13 cellular contexts compared by ENCODE assay signal in the genomic region with DNA sequence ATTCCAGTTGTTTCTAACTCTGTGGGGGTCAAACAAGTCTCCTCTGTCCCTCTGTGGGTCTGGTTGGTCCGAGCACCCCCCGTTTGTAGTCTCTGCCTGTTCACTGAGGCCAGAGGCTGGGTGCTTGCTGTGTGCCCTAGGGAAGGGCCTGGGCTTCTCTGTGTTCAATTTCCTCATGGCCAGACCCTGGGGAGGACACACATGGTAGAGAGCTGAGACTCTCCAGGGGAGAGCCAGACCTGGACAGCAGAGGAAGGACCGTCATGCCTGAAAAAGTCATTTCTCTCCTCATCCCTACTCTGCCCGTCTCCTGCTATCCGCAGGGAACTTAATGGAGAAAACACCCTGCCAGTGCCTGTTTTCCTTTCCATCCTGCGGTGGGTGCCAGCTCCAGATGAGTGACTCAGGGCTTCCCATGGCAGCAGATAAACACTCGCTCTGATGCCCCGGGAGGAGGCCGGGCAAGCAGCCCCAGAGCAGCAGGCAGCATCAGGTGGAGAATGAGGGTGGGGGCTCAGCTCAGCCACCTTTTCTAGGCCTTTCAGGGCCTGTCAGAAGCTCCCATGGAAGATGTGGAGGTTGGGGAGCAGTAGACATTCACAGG. TPM values are rescaled to one million over a fixed set of nuclear protein-coding genes. Genes with fewer than 3 reads are reported as not detected.
DNase-seq lines count a peak whose midpoint lies in the region; ATAC-seq and TF ChIP-seq lines count a peak whose summit lies in the region.
"Had no signal": no experiment of that assay in that cellular context is flagged by ENCODE, and none has a peak within 500 bp of the region (broad histone marks: within the 10 kb centered on the region; RNA-seq: fewer than 3 reads in every experiment).

No MANE protein-coding gene starts in this region.

- peak; percentile 85 for DNase-seq in Daoy (ENCODE audit: low read depth)
- peak in 1 of 2 experiments; percentile 65 for DNase-seq in PC-9
- DNase-seq in esophagus muscularis mucosa (ENCODE audit: extremely low spot score), result no peak
- peak in 1 of 2 donors; percentile 25 for DNase-seq in trophoblast cell
- DNase-seq in SKM-1 treated with dmso at 0.1 percent for 144 hours (lab: John Stamatoyannopoulos, UW; ENCODE audit: unreplicated experiment), result no peak
- no peak for DNase-seq in amygdala (lab: John Stamatoyannopoulos, UW)
- no peak for DNase-seq in Ammon's horn (ENCODE audit: low spot score)
- DNase-seq: activated CD4-positive, CD25-positive, alpha-beta regulatory T cell treated with anti-CD3 and anti-CD28 coated beads, Interleukin-2, amount 50 U/mL, for 72 hours; activated naive CD4-positive, alpha-beta T cell treated with anti-CD3 and anti-CD28 coated beads, Interleukin-2, amount 10 ng/mL, durations not matched to agents 7 days and 5 days; NCI-H1092 treated with DMSO at 0.1 percent for 48 hours; stimulated activated CD4-positive, alpha-beta T cell treated with anti-CD3 and anti-CD28 coated beads, Interleukin-2, amount 100 ng/mL, for 48 hours had no signal

- ATAC-seq in GM21786 (IDR thresholded peaks at IDR 0.05; ENCODE audit: unreplicated experiment), result no peak

- peak overlapping the region; percentile 97 for H3K14ac ChIP-seq in trophoblast cell (ENCODE audit: low read length)

- no peak overlapping the region for H4K12ac ChIP-seq in trophoblast cell (ENCODE audit: low read depth, low read length)

- peaks cover 57% of the 10 kb centered on the region for H3K4me1 ChIP-seq in PC-9 (replicated peaks; ENCODE audit: insufficient read depth)
- peaks cover 24 to 42% (median 37%) of the 10 kb centered on the region in 4 donors for H3K4me1 ChIP-seq in esophagus muscularis mucosa
- peaks cover 51 to 54% of the 10 kb centered on the region in 2 experiments for H3K4me1 ChIP-seq in trophoblast cell (ENCODE audit: control insufficient read depth in 1 of 2, insufficient read depth in 2 of 2, low read length in 2 of 2)

- H3K4me2 ChIP-seq in PC-9, result peak overlapping the region; percentile 4; the same call in 1 of the 2 replicates
- no peak overlapping the region for H3K4me2 ChIP-seq in trophoblast cell (ENCODE audit: low read length)

- peak overlapping the region; percentile 85 for H4K91ac ChIP-seq in trophoblast cell (ENCODE audit: low read depth, low read length)

- peaks cover 46% of the 10 kb centered on the region for H3F3A ChIP-seq in PC-9 (ENCODE audit: insufficient read depth, low read depth)

- WGBS in esophagus muscularis mucosa, result 81% methylated on average over 7 of the region's 9 CpGs
- no CpG with 5 or more reads among the region's 9 CpGs for WGBS in trophoblast cell (ENCODE audit: extremely low coverage, insufficient coverage, insufficient read length)

- H4K8ac ChIP-seq in trophoblast cell (ENCODE audit: low read depth, low read length), result peak overlapping the region; percentile 90

- H4K20me1 ChIP-seq in PC-9 (ENCODE audit: insufficient read depth), result no peaks in the 10 kb centered on the region

- POLR2A ChIA-PET in PC-9 (lab: Charles Lee; ENCODE audit: unreplicated experiment), result interaction anchor here (0.6 to 0.7 kb wide), 2 partner anchors 69 to 199 kb away, joined by 5 read pairs; no protein-coding TSS in a partner anchor

- no peak overlapping the region for H3K23ac ChIP-seq in trophoblast cell (ENCODE audit: low read length)

- no peaks in the 10 kb centered on the region for H3K36me3 ChIP-seq in PC-9 (ENCODE audit: low read depth)
- no peaks in the 10 kb centered on the region for H3K36me3 ChIP-seq in esophagus muscularis mucosa
- no peaks in the 10 kb centered on the region for H3K36me3 ChIP-seq in trophoblast cell (ENCODE audit: control insufficient read depth in 1 of 2, insufficient read depth in 2 of 2, low read length in 2 of 2)
- H3K36me3 ChIP-seq: thyroid gland had no signal

- H3K79me2 ChIP-seq in PC-9 (ENCODE audit: low read depth), result no peaks in the 10 kb centered on the region
- peaks cover 5% of the 10 kb centered on the region for H3K79me2 ChIP-seq in trophoblast cell (ENCODE audit: control insufficient read depth, insufficient read depth, low read length, poor library complexity)

- peak overlapping the region; percentile 90 for H3K18ac ChIP-seq in trophoblast cell (ENCODE audit: low read length)

- H3K4ac ChIP-seq in trophoblast cell (ENCODE audit: low read depth, low read length), result peak overlapping the region; percentile 73

- H2AK5ac ChIP-seq in trophoblast cell (ENCODE audit: low read length), result peak overlapping the region; percentile 93

- H2BK120ac ChIP-seq in trophoblast cell (ENCODE audit: insufficient read depth, low read length, poor library complexity), result peak overlapping the region; percentile 80

- H3K9me3 ChIP-seq in PC-9 (ENCODE audit: insufficient read depth, low read depth) (no peaks in the 10 kb centered on the region), esophagus muscularis mucosa (no peaks in the 10 kb centered on the region), trophoblast cell (ENCODE audit: insufficient read depth, low read depth, low read length) (peaks cover 2% of the 10 kb centered on the region)
- H3K9me3 ChIP-seq: thyroid gland had no signal

- BruUV-seq in PC-9 (replicated peaks; lab: Mats Ljungman, UMichigan), result TSS peak; percentile 41

- peak overlapping the region; percentile 84 for H2BK5ac ChIP-seq in trophoblast cell (ENCODE audit: low read depth, low read length, poor library complexity)

- intact Hi-C loops in PC-9 (cut with micrococcal nuclease; ENCODE audit: unreplicated experiment) (loop anchor here (5.0 kb wide), 1 partner anchor 52 kb away; a partner anchor contains a TSS), esophagus muscularis mucosa (cut with DNase I) (no loop called here)

- H3K27ac ChIP-seq in PC-9 (peak overlapping the region; percentile 70), esophagus muscularis mucosa (replicated peaks in 1 of 4) (peak overlapping the region; percentile 11 to 66 (median 61)), trophoblast cell (ENCODE audit: low read depth, low read length) (peak overlapping the region; percentile 81)

- peaks cover 70% of the 10 kb centered on the region for H3K79me1 ChIP-seq in trophoblast cell (ENCODE audit: low read length)

- CTCF ChIA-PET in PC-9 (lab: Charles Lee), result no interaction called here

- no peak overlapping the region for H3K4me3 ChIP-seq in PC-9
- H3K4me3 ChIP-seq in esophagus muscularis mucosa, result no peak overlapping the region
- H3K4me3 ChIP-seq in trophoblast cell (ENCODE audit: low read depth, low read length), result no peak overlapping the region
- H3K4me3 ChIP-seq: thyroid gland had no signal

- H3K9ac ChIP-seq in trophoblast cell (ENCODE audit: low read length), result no peak overlapping the region

- TF ChIP-seq EP300 in esophagus muscularis mucosa (IDR thresholded peaks at IDR 0.05), result no peak

- TF ChIP-seq CTCF in PC-9 (conservative IDR thresholded peaks at IDR 0.05) (no peak), esophagus muscularis mucosa (IDR thresholded peaks at IDR 0.05) (no peak)

- H3K27me3 ChIP-seq in PC-9 (ENCODE audit: insufficient read depth, low read depth) (no peaks in the 10 kb centered on the region), esophagus muscularis mucosa (no peaks in the 10 kb centered on the region), trophoblast cell (ENCODE audit: insufficient read depth, low read length) (no peaks in the 10 kb centered on the region)
- H3K27me3 ChIP-seq: thyroid gland had no signal

- H2BK12ac ChIP-seq in trophoblast cell (ENCODE audit: low read length), result peak overlapping the region; percentile 95

- TF ChIP-seq POLR2A in esophagus muscularis mucosa (IDR thresholded peaks at IDR 0.05; ENCODE audit: low read depth), result no peak

- H3K9me2 ChIP-seq in PC-9 (ENCODE audit: insufficient read depth), result no peaks in the 10 kb centered on the region

- no peak overlapping the region for H2AFZ ChIP-seq in PC-9
- H2AFZ ChIP-seq in trophoblast cell (ENCODE audit: insufficient read depth, low read length, poor library complexity), result no peak overlapping the region

RNA-seq across cellular contexts. Expression of a gene that starts 51.9 kb away (rescaled TPM):
- total RNA-seq in Daoy (2014; rRNA removed; shearing (Covaris generic)), result 1.3 and 1.7 TPM in 2 replicates
- total RNA-seq in PC-9 (2021), result 2.2 and 3.6 TPM in 2 replicates
- total RNA-seq in esophagus muscularis mucosa, result 1 to 10 TPM in 3 of 4 donors, under 1 TPM in 1; 0.83 to 5.3 (median 3.0) TPM
- 74.2 and 76.9 TPM in 2 replicates for polyA plus RNA-seq in trophoblast cell (2013)
